16 cellular contexts compared by ENCODE assay signal in genomic region chr18:48031641-48032040, GRCh38.
"Had no signal": no experiment of that assay in that cellular context is flagged by ENCODE, and none has a peak within 500 bp of the region (broad histone marks: within the 10 kb centered on the region; RNA-seq: fewer than 3 reads in every experiment).

No MANE protein-coding gene starts in this region.

- H3K36me3 Mint-ChIP-seq: activated naive CD4-positive, alpha-beta T cell treated with anti-CD3 and anti-CD28 coated beads, Interleukin-2, amount 50 U/mL, for 72 hours; naive thymus-derived CD4-positive, alpha-beta T cell had no signal

- H3K79me2 ChIP-seq: hepatocyte, parathyroid adenoma had no signal

- H3K9me3 Mint-ChIP-seq: activated naive CD4-positive, alpha-beta T cell treated with anti-CD3 and anti-CD28 coated beads, Interleukin-2, amount 50 U/mL, for 72 hours; naive thymus-derived CD4-positive, alpha-beta T cell; T-helper 1 cell treated with Interleukin-12 subunit alpha and Interleukin-12 subunit beta and Interleukin-4 antibody, amounts not matched to agents 30 μg/mL and 1 μg/mL, for 36 hours had no signal

- ATAC-seq: naive thymus-derived CD4-positive, alpha-beta T cell had no signal

- H3K27me3 ChIP-seq: adrenal gland, hepatocyte, tibial nerve, vagina had no signal

- H3K27ac ChIP-seq: hepatocyte, left ventricle myocardium inferior, parathyroid adenoma, tibial nerve, vagina had no signal

- H3K36me3 ChIP-seq: adrenal gland, left ventricle myocardium inferior, vagina had no signal

- H3K4me3 ChIP-seq: adrenal gland, hepatocyte, left ventricle myocardium inferior, tibial nerve, vagina had no signal

- H3K4me2 ChIP-seq: hepatocyte had no signal

- H3K27ac Mint-ChIP-seq: activated naive CD4-positive, alpha-beta T cell treated with anti-CD3 and anti-CD28 coated beads, Interleukin-2, amount 50 U/mL, for 72 hours; naive thymus-derived CD4-positive, alpha-beta T cell; T-helper 1 cell treated with Interleukin-12 subunit alpha and Interleukin-12 subunit beta and Interleukin-4 antibody, amounts not matched to agents 30 μg/mL and 1 μg/mL, for 36 hours had no signal

- H3K9ac ChIP-seq: parathyroid adenoma had no signal

- H3K4me3 Mint-ChIP-seq: naive thymus-derived CD4-positive, alpha-beta T cell; T-helper 1 cell treated with Interleukin-12 subunit alpha and Interleukin-12 subunit beta and Interleukin-4 antibody, amounts not matched to agents 30 μg/mL and 1 μg/mL, for 36 hours had no signal

- H3K9me3 ChIP-seq: adrenal gland, left ventricle myocardium inferior, tibial nerve, vagina had no signal

- H2AFZ ChIP-seq: hepatocyte, parathyroid adenoma had no signal

- DNase-seq: activated CD4-positive, alpha-beta T cell treated with anti-CD3 and anti-CD28 coated beads, Interleukin-2, amount 50 U/mL, for 1 hour; activated CD4-positive, CD25-positive, alpha-beta regulatory T cell treated with anti-CD3 and anti-CD28 coated beads, Interleukin-2, amount 50 U/mL, for 72 hours; activated CD8-positive, alpha-beta memory T cell treated with anti-CD3 and anti-CD28 coated beads, Interleukin-2, amount 50 U/mL, for 4 hours; activated gamma-delta T cell; effector memory CD4-positive, alpha-beta T cell; left ventricle myocardium inferior; naive thymus-derived CD4-positive, alpha-beta T cell; stimulated activated CD8-positive, alpha-beta memory T cell treated with anti-CD3 and anti-CD28 coated beads, Interleukin-4, amount 100 ng/mL, for 48 hours; stimulated activated naive CD4-positive, alpha-beta T cell treated with Interleukin-2 at 50 U/mL for 16 hours had no signal
